ENCODE assay signal across 15 cellular contexts in the genomic region with DNA sequence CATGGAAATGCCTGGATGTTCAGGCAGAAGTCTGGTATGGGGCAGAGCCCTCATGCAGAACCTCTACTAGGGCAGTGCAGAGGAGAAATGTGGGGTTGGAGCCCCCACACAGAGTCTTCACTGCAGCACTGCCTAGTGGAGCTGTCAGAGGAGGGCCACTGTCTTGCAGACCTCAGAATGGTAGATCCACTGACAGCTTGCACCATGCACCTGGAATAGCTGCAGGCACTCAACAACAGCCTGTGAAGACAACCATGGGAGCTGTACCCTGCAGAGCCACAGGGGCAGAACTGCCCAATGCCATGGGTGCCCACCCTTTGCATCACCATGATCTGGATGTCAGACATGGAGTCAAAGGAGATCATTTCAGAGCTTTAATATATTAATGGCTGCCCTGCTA. TPM values are rescaled to one million over a fixed set of nuclear protein-coding genes. Genes with fewer than 3 reads are reported as not detected.
DNase-seq lines count a peak whose midpoint lies in the region; TF ChIP-seq lines count a peak whose summit lies in the region.
"Had no signal": no experiment of that assay in that cellular context is flagged by ENCODE, and none has a peak within 500 bp of the region (broad histone marks: within the 10 kb centered on the region; RNA-seq: fewer than 3 reads in every experiment).

No MANE protein-coding gene starts in this region.

- intact Hi-C loops in posterior vena cava (cut with DNase I): no loop called here

- peak; percentile 17 for DNase-seq in activated T-cell treated with anti-CD3 and anti-CD28 coated beads, Interleukin-2, amount 50 U/mL, for 1 hour
- DNase-seq in activated T-cell treated with anti-CD3 and anti-CD28 coated beads, Interleukin-2, amount 50 U/mL, for 48 hours: no peak
- DNase-seq in mesenteric fat pad (ENCODE audit: low spot score) (peak; percentile 49), posterior vena cava (ENCODE audit: low spot score) (peak; percentile 56), ureter (ENCODE audit: low spot score) (peak; percentile 14), NOMO-1 treated with DMSO at 0.1 percent for 48 hours (lab: John Stamatoyannopoulos, UW; ENCODE audit: unreplicated experiment) (no peak), foreskin fibroblast (no peak)
- DNase-seq: ACHN; BE2C; C1 segment of cervical spinal cord; CD4-positive, CD25-positive, alpha-beta regulatory T cell; CD8-positive, alpha-beta memory T cell; COR-L47; GM23248 had no signal

- H3K4me3 ChIP-seq in foreskin fibroblast (ENCODE audit: low read depth in 1 of 2, low read length in 2 of 2): no peak overlapping the region
- H3K4me3 ChIP-seq: GM23248, HAP-1 had no signal

- no peak for TF ChIP-seq CTCF in foreskin fibroblast (IDR thresholded peaks at IDR 0.05; ENCODE audit: low read depth, low read length)

RNA-seq across cellular contexts. Expression of a gene that starts 36.9 kb away (rescaled TPM):
- 1.2 TPM for total RNA-seq in mesenteric fat pad
- total RNA-seq in posterior vena cava: 1 to 10 TPM in 1 of 2 donors, under 1 TPM in 1; 0.95 to 1.6 TPM
- 1.7 TPM for total RNA-seq in ureter

RNA-seq across cellular contexts. Expression of a gene that starts 37.0 kb away (rescaled TPM):
- total RNA-seq in mesenteric fat pad: 38.2 TPM
- total RNA-seq in posterior vena cava: 10 to 100 TPM; 28.6 to 36.0 TPM
- total RNA-seq in ureter: 63.6 TPM

Comparison
In these comparisons a context has a peak if more than half of its experiments do, and no peak if none do; other contexts are left out.
1. DNase-seq: peak in activated T-cell treated with anti-CD3 and anti-CD28 coated beads, Interleukin-2, amount 50 U/mL, for 1 hour (single experiment), mesenteric fat pad (single experiment), posterior vena cava (single experiment) and ureter (single experiment); none in activated T-cell treated with anti-CD3 and anti-CD28 coated beads, Interleukin-2, amount 50 U/mL, for 48 hours (0 of 2), NOMO-1 treated with DMSO at 0.1 percent for 48 hours (single experiment) and foreskin fibroblast (0 of 2).